Comparison of ENCODE assay signal across 8 cellular contexts in the genomic region with DNA sequence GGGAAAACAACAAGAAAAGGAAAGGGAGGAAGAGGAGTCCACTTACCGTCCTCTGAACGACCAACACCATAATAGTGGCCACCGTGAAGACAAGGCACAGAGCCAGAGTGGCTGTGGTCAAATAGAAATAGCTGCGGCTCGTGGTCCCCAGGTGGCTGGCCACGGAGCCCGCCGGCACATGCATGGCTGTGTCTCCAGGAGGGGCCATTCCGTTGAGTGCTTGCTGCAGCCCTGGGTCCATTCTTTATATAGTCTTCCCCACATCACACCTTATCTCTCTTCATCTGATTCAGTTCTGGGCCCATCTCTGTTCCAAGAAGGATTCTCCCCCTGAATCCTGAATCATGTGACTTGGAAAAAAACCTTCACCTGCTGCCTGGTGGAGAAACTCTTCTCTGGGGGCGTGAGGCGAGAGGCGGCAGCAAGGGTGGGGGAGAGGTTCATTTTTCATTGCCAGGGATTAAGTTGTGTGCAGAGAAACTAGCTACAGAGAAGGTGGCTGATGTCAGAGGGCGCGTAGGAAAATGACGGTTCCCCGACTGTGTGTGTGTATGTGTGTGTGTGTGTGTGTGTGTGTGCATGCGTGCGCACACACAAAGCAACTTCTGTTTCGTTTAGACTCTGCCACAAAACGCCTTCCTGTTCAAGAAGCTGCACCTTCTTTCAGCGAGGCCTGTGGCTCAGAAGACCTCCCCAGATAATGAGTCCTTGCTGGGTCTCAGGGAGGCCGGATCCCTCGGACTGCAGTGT. TPM values are rescaled to one million over a fixed set of nuclear protein-coding genes. Genes with fewer than 3 reads are reported as not detected.
DNase-seq lines count a peak whose midpoint lies in the region; ATAC-seq and TF ChIP-seq lines count a peak whose summit lies in the region.

Gene TNFSF8, minus strand, starts transcription at position 529 of the 750 bp plus-strand sequence. Its CDS starts 288 bp downstream, at position 241.

- 67 to 77% (median 70%) methylated on average over 23 of the region's 23 CpGs for WGBS in adrenal gland, 4 donors

- ATAC-seq in GM18867 (IDR thresholded peaks at IDR 0.05; ENCODE audit: unreplicated experiment) (peak; percentile 59), GM21737 (IDR thresholded peaks at IDR 0.05; ENCODE audit: unreplicated experiment) (no peak)

- TF ChIP-seq CTCF in adrenal gland (IDR thresholded peaks at IDR 0.05) = no peak

- H3K27me3 ChIP-seq in adrenal gland = no peaks in the 10 kb centered on the region

- no peaks in the 10 kb centered on the region for H3K36me3 ChIP-seq in adrenal gland (replicated peaks in 1 of 2)

- H3K9me3 ChIP-seq in adrenal gland (replicated peaks in 1 of 3) = no peaks in the 10 kb centered on the region

- peak within 1 kb of the TSS in 1 of 4 donors; percentile 29 for H3K4me3 ChIP-seq in adrenal gland

- intact Hi-C loops in adrenal gland (cut with DNase I) = no loop called here

- no peak for TF ChIP-seq POLR2A in adrenal gland (IDR thresholded peaks at IDR 0.05)

- peaks cover 0 to 5% of the 10 kb centered on the region in 2 donors for H3K4me1 ChIP-seq in adrenal gland (replicated peaks in 1 of 2)

- DNase-seq in T-helper 2 cell (peak; percentile 23 to 97 (median 60)), adrenal gland (peak in 3 of 7 donors; percentile 20 to 61 (median 22)), NCI-H524 (lab: John Stamatoyannopoulos, UW) (no peak), A172 (ENCODE audit: low spot score) (no peak), AG08396 (ENCODE audit: low spot score) (no peak)
- DNase-seq in stimulated activated CD4-positive, alpha-beta T cell treated with anti-CD3 and anti-CD28 coated beads, Interleukin-12 subunit alpha, Interleukin-12 subunit beta, amount 100 ng/mL, for 4 hours = peak; percentile 61

- peak within 1 kb of the TSS in 4 of 5 donors; percentile 32 to 80 (median 62) for H3K27ac ChIP-seq in adrenal gland

RNA-seq across cellular contexts. Expression of gene TNFSF8, which starts in this region (rescaled TPM):
- total RNA-seq in adrenal gland = 1 to 10 TPM in 7 of 8 donors, under 1 TPM in 1; 0.72 to 4.8 (median 2.5) TPM
- 1 to 10 TPM in 1 of 3 donors, under 1 TPM in 2; 0.34 to 1.4 (median 0.64) TPM for polyA plus RNA-seq in adrenal gland
- not detected in 2 replicates for total RNA-seq in A172 (2014; rRNA removed; shearing (Covaris generic))

Comparison
In these comparisons a context has a peak if more than half of its experiments do, and no peak if none do; other contexts are left out.
1. DNase-seq: peak in T-helper 2 cell (5 of 5) and stimulated activated CD4-positive, alpha-beta T cell treated with anti-CD3 and anti-CD28 coated beads, Interleukin-12 subunit alpha, Interleukin-12 subunit beta, amount 100 ng/mL, for 4 hours (single experiment); none in NCI-H524 (0 of 2), A172 (single experiment) and AG08396 (single experiment).